ENCODE assay signal across 19 cellular contexts in the genomic region with DNA sequence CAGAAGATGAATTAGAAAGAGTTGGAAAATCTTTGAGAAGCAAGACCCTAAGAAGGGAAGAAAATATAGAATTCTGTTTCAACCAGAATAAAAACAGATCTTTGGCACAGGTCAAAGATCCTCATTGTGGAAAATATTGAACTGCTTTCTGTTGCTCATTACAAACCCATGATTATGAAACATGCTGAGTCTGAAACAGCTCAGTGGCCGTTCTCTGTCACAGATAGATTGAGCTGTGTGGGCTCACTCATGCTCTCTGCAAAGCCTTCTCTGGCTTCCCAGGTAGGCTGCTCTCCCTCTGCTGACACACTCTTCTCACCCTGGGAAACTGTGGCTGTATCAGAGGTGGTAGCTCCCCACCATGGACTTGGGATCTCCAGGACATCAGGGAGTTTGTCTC. TPM values are rescaled to one million over a fixed set of nuclear protein-coding genes. Genes with fewer than 3 reads are reported as not detected.
"Had no signal": no experiment of that assay in that cellular context is flagged by ENCODE, and none has a peak within 500 bp of the region (broad histone marks: within the 10 kb centered on the region; RNA-seq: fewer than 3 reads in every experiment).

No MANE protein-coding gene starts in this region.

- H3K9me3 Mint-ChIP-seq: activated CD8-positive, alpha-beta T cell treated with anti-CD3 and anti-CD28 coated beads for 36 hours; activated naive CD4-positive, alpha-beta T cell treated with anti-CD3 and anti-CD28 coated beads for 36 hours; activated T-cell treated with anti-CD3 and anti-CD28 coated beads, Interleukin-2, amount 50 U/mL, for 24 hours; dendritic cell treated with granulocyte-macrophage colony-stimulating factor and Interleukin-4, amounts not matched to agents 40 ng/mL and 50 ng/mL, for 4 days; natural killer cell treated with Interleukin-12 subunit alpha and Interleukin-12 subunit beta and Interleukin-15 and Interleukin-18, amount 100 ng/mL, for 72 hours; stimulated activated memory B cell treated with anti-CD40 and anti-IgM and Interleukin-4, amounts not matched to agents 10 μg/mL and 1 μg/mL and 100 μg/mL, for 72 hours had no signal

- H3K27ac Mint-ChIP-seq: activated CD8-positive, alpha-beta T cell treated with anti-CD3 and anti-CD28 coated beads for 36 hours; activated naive CD4-positive, alpha-beta T cell treated with anti-CD3 and anti-CD28 coated beads for 36 hours; activated T-cell treated with anti-CD3 and anti-CD28 coated beads, Interleukin-2, amount 50 U/mL, for 24 hours; dendritic cell treated with granulocyte-macrophage colony-stimulating factor and Interleukin-4, amounts not matched to agents 40 ng/mL and 50 ng/mL, for 4 days; natural killer cell treated with Interleukin-12 subunit alpha and Interleukin-12 subunit beta and Interleukin-15 and Interleukin-18, amount 100 ng/mL, for 72 hours; stimulated activated memory B cell treated with anti-CD40 and anti-IgM and Interleukin-4, amounts not matched to agents 10 μg/mL and 1 μg/mL and 100 μg/mL, for 72 hours; WTC11 had no signal

- DNase-seq: activated CD4-positive, alpha-beta T cell treated with anti-CD3 and anti-CD28 coated beads for 48 hours; activated CD8-positive, alpha-beta T cell treated with anti-CD3 and anti-CD28 coated beads for 36 hours; activated naive CD4-positive, alpha-beta T cell treated with anti-CD3 and anti-CD28 coated beads for 36 hours; activated T-cell treated with anti-CD3 and anti-CD28 coated beads, Interleukin-2, amount 50 U/mL, for 24 hours; effector CD8-positive, alpha-beta T cell; foreskin keratinocyte; hypothalamus; sigmoid colon; stimulated activated CD4-positive, alpha-beta T cell treated with anti-CD3 and anti-CD28 coated beads, Interleukin-4, amount 100 ng/mL, for 24 hours; T-helper 2 cell had no signal

- H3K4me3 Mint-ChIP-seq: activated CD8-positive, alpha-beta T cell treated with anti-CD3 and anti-CD28 coated beads for 36 hours; activated naive CD4-positive, alpha-beta T cell treated with anti-CD3 and anti-CD28 coated beads for 36 hours; activated T-cell treated with anti-CD3 and anti-CD28 coated beads, Interleukin-2, amount 50 U/mL, for 24 hours; dendritic cell treated with granulocyte-macrophage colony-stimulating factor and Interleukin-4, amounts not matched to agents 40 ng/mL and 50 ng/mL, for 4 days; natural killer cell treated with Interleukin-12 subunit alpha and Interleukin-12 subunit beta and Interleukin-15 and Interleukin-18, amount 100 ng/mL, for 72 hours; stimulated activated memory B cell treated with anti-CD40 and anti-IgM and Interleukin-4, amounts not matched to agents 10 μg/mL and 1 μg/mL and 100 μg/mL, for 72 hours; WTC11 had no signal

- H3K4me1 Mint-ChIP-seq: stimulated activated memory B cell treated with anti-CD40 and anti-IgM and Interleukin-4, amounts not matched to agents 10 μg/mL and 1 μg/mL and 100 μg/mL, for 72 hours had no signal

- H3K36me3 Mint-ChIP-seq: natural killer cell treated with Interleukin-12 subunit alpha and Interleukin-12 subunit beta and Interleukin-15 and Interleukin-18, amount 100 ng/mL, for 72 hours; stimulated activated memory B cell treated with anti-CD40 and anti-IgM and Interleukin-4, amounts not matched to agents 10 μg/mL and 1 μg/mL and 100 μg/mL, for 72 hours; WTC11 had no signal

- ATAC-seq: activated CD8-positive, alpha-beta T cell treated with anti-CD3 and anti-CD28 coated beads for 36 hours; foreskin keratinocyte; natural killer cell treated with Interleukin-12 subunit alpha and Interleukin-12 subunit beta and Interleukin-15 and Interleukin-18, amount 100 ng/mL, for 72 hours; stimulated activated memory B cell treated with anti-CD40 and anti-IgM and Interleukin-4, amounts not matched to agents 10 μg/mL and 1 μg/mL and 100 μg/mL, for 72 hours; WTC11 had no signal

RNA-seq across cellular contexts. Expression of gene KRT38, which starts 3.4 kb away (rescaled TPM):
- total RNA-seq: activated CD8-positive, alpha-beta T cell treated with anti-CD3 and anti-CD28 coated beads for 36 hours; activated naive CD4-positive, alpha-beta T cell treated with anti-CD3 and anti-CD28 coated beads for 36 hours; astrocyte; breast epithelium; esophagus muscularis mucosa; foreskin keratinocyte; lung; natural killer cell treated with Interleukin-12 subunit alpha and Interleukin-12 subunit beta and Interleukin-15 and Interleukin-18, amount 100 ng/mL, for 72 hours; sigmoid colon; ureter; WTC11 had no signal

RNA-seq across cellular contexts. Expression of gene KRT37, which starts 19.8 kb away (rescaled TPM):
- total RNA-seq: activated CD8-positive, alpha-beta T cell treated with anti-CD3 and anti-CD28 coated beads for 36 hours; activated naive CD4-positive, alpha-beta T cell treated with anti-CD3 and anti-CD28 coated beads for 36 hours; astrocyte; breast epithelium; esophagus muscularis mucosa; foreskin keratinocyte; lung; natural killer cell treated with Interleukin-12 subunit alpha and Interleukin-12 subunit beta and Interleukin-15 and Interleukin-18, amount 100 ng/mL, for 72 hours; sigmoid colon; ureter; WTC11 had no signal

RNA-seq across cellular contexts. Expression of gene KRT32, which starts 23.0 kb away (rescaled TPM):
- total RNA-seq: activated CD8-positive, alpha-beta T cell treated with anti-CD3 and anti-CD28 coated beads for 36 hours; activated naive CD4-positive, alpha-beta T cell treated with anti-CD3 and anti-CD28 coated beads for 36 hours; astrocyte; esophagus muscularis mucosa; foreskin keratinocyte; lung; natural killer cell treated with Interleukin-12 subunit alpha and Interleukin-12 subunit beta and Interleukin-15 and Interleukin-18, amount 100 ng/mL, for 72 hours; sigmoid colon; ureter; WTC11 had no signal

RNA-seq across cellular contexts. Expression of gene KRT35, which starts 36.8 kb away (rescaled TPM):
- total RNA-seq: activated CD8-positive, alpha-beta T cell treated with anti-CD3 and anti-CD28 coated beads for 36 hours; activated naive CD4-positive, alpha-beta T cell treated with anti-CD3 and anti-CD28 coated beads for 36 hours; astrocyte; breast epithelium; esophagus muscularis mucosa; foreskin keratinocyte; lung; natural killer cell treated with Interleukin-12 subunit alpha and Interleukin-12 subunit beta and Interleukin-15 and Interleukin-18, amount 100 ng/mL, for 72 hours; sigmoid colon; ureter; WTC11 had no signal

RNA-seq across cellular contexts. Expression of gene KRT36, which starts 45.5 kb away (rescaled TPM):
- total RNA-seq: activated CD8-positive, alpha-beta T cell treated with anti-CD3 and anti-CD28 coated beads for 36 hours; activated naive CD4-positive, alpha-beta T cell treated with anti-CD3 and anti-CD28 coated beads for 36 hours; astrocyte; breast epithelium; esophagus muscularis mucosa; foreskin keratinocyte; lung; natural killer cell treated with Interleukin-12 subunit alpha and Interleukin-12 subunit beta and Interleukin-15 and Interleukin-18, amount 100 ng/mL, for 72 hours; ureter; WTC11 had no signal
